In the genomic region with DNA sequence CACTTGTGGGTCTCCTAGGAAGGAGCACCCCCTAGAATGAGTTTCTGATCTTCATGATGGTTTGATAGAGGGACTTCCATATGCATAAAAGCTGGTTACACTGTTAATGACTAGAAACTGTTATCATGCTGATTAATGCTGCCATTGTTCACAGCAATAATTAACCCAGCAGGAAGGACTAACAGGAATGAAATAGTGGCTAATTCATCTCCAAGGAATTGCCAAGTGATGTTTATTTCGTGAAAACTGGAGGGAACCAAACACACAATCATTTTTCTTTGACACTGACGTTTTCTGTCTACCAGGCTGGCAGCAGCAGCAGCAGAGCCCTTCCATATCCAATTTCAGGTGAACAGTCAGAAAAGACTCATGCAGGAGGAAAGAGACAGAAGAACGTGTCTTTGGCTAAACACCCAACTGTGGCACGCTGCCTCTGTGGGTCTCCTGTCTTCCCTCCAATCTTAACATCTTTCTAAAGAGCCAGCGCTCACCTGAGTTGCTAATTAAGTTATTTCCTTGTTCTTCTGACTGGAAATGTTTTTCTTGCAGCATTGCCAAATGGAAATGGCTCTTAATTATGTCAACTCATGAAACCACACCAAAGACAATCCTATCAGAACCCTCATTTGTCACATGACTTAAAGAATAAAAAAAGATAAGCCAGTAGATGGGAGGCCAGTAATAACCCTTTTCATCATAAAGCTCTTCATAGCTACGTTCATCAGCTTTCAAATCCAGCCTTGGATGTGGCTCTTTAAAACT, we compare ENCODE assay signal across 25 cellular contexts.
"Had no signal": no experiment of that assay in that cellular context is flagged by ENCODE, and none has a peak within 500 bp of the region (broad histone marks: within the 10 kb centered on the region; RNA-seq: fewer than 3 reads in every experiment).

No MANE protein-coding gene starts in this region.

- H3K27me3 ChIP-seq: neutrophil, pancreas, right lobe of liver, sigmoid colon, suprapubic skin, testis, tibial artery, transverse colon, upper lobe of right lung, uterus had no signal

- FAIRE-seq: pancreas, small intestine had no signal

- H3K27ac ChIP-seq: neutrophil, pancreas, psoas muscle, right lobe of liver, sigmoid colon, suprapubic skin, testis, tibial artery, transverse colon, upper lobe of right lung, uterus had no signal

- H3K9me3 ChIP-seq: neutrophil, pancreas, psoas muscle, right lobe of liver, sigmoid colon, suprapubic skin, testis, tibial artery, transverse colon, upper lobe of right lung, uterus had no signal

- H3K36me3 ChIP-seq: neutrophil, pancreas, right lobe of liver, sigmoid colon, suprapubic skin, tibial artery, transverse colon, upper lobe of right lung, uterus had no signal

- ATAC-seq: naive thymus-derived CD8-positive, alpha-beta T cell; natural killer cell treated with Interleukin-12 subunit alpha and Interleukin-12 subunit beta and Interleukin-15 and Interleukin-18, amount 100 ng/mL, for 72 hours; pancreas; psoas muscle; right cardiac atrium; right lobe of liver; stimulated activated effector memory CD8-positive, alpha-beta T cell treated with anti-CD3 and anti-CD28 coated beads, Interleukin-12 subunit alpha, Interleukin-12 subunit beta, amount 100 ng/mL, for 72 hours; stimulated activated naive B cell treated with anti-CD40 and anti-IgM and Interleukin-4, amounts not matched to agents 10 μg/mL and 1 μg/mL and 100 μg/mL, for 72 hours; upper lobe of right lung had no signal

- DNase-seq: naive thymus-derived CD8-positive, alpha-beta T cell; nephron progenitor cell; nucleus accumbens; pancreas; psoas muscle; right cardiac atrium; right lobe of liver; sigmoid colon; small intestine; stimulated activated CD4-positive, alpha-beta T cell treated with anti-CD3 and anti-CD28 coated beads, Interleukin-15, amount 100 ng/mL, for 24 hours; stimulated activated CD4-positive, alpha-beta T cell treated with anti-CD3 and anti-CD28 coated beads, Interleukin-2, amount 100 ng/mL, for 24 hours; stimulated activated CD4-positive, alpha-beta T cell treated with anti-CD3 and anti-CD28 coated beads, Interleukin-2, amount 100 ng/mL, for 48 hours; stimulated activated CD4-positive, alpha-beta T cell treated with anti-CD3 and anti-CD28 coated beads, Interleukin-4, amount 100 ng/mL, for 24 hours; stimulated activated naive B cell treated with anti-CD40 and anti-IgM and Interleukin-4, amounts not matched to agents 10 μg/mL and 1 μg/mL and 100 μg/mL, for 72 hours; stimulated activated naive CD4-positive, alpha-beta T cell treated with Interleukin-2 at 50 U/mL for 16 hours; substantia nigra; testis; tibial artery; transverse colon; upper lobe of right lung; uterus had no signal

- H3K4me3 ChIP-seq: pancreas, psoas muscle, right lobe of liver, sigmoid colon, suprapubic skin, testis, tibial artery, transverse colon, upper lobe of right lung, uterus had no signal

- H3K4me1 ChIP-seq: pancreas, psoas muscle, right lobe of liver, testis, transverse colon, upper lobe of right lung, uterus had no signal
